1 cellular context compared by ENCODE assay signal in the genomic region with DNA sequence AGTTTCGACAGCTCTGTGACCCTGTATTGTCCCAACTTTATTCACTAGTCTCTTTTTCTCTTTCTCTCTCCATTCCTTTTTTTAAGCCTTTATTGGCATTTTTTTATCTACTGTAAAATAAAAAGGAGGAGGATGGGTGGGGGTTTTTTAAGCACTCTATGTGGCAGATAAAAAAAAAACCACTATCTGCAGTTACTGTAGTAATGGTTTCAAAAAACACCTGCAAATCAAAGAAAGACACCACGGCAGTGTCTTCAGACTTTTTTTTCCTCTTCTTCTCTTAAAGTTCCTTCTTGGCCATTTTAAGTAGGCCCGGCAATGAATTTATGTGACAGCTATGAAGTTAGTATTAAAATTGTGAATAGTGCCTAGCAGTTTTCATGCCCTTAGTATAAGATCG.
TF ChIP-seq lines count a peak whose summit lies in the region.

No MANE protein-coding gene starts in this region.

TF ChIP-seq in GM12878, 131 proteins besides CTCF, POLR2A, EP300 and RAD21:
- no peak for TF ChIP-seq CHD1 (IDR thresholded peaks at IDR 0.05; ENCODE audit: low read depth, low read length)
- TF ChIP-seq, protein P1, sequence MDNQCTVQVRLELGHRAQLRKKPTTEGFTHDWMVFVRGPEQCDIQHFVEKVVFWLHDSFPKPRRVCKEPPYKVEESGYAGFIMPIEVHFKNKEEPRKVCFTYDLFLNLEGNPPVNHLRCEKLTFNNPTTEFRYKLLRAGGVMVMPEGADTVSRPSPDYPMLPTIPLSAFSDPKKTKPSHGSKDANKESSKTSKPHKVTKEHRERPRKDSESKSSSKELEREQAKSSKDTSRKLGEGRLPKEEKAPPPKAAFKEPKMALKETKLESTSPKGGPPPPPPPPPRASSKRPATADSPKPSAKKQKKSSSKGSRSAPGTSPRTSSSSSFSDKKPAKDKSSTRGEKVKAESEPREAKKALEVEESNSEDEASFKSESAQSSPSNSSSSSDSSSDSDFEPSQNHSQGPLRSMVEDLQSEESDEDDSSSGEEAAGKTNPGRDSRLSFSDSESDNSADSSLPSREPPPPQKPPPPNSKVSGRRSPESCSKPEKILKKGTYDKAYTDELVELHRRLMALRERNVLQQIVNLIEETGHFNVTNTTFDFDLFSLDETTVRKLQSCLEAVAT (IDR thresholded peaks at IDR 0.05), result no peak
- TF ChIP-seq, protein P2, sequence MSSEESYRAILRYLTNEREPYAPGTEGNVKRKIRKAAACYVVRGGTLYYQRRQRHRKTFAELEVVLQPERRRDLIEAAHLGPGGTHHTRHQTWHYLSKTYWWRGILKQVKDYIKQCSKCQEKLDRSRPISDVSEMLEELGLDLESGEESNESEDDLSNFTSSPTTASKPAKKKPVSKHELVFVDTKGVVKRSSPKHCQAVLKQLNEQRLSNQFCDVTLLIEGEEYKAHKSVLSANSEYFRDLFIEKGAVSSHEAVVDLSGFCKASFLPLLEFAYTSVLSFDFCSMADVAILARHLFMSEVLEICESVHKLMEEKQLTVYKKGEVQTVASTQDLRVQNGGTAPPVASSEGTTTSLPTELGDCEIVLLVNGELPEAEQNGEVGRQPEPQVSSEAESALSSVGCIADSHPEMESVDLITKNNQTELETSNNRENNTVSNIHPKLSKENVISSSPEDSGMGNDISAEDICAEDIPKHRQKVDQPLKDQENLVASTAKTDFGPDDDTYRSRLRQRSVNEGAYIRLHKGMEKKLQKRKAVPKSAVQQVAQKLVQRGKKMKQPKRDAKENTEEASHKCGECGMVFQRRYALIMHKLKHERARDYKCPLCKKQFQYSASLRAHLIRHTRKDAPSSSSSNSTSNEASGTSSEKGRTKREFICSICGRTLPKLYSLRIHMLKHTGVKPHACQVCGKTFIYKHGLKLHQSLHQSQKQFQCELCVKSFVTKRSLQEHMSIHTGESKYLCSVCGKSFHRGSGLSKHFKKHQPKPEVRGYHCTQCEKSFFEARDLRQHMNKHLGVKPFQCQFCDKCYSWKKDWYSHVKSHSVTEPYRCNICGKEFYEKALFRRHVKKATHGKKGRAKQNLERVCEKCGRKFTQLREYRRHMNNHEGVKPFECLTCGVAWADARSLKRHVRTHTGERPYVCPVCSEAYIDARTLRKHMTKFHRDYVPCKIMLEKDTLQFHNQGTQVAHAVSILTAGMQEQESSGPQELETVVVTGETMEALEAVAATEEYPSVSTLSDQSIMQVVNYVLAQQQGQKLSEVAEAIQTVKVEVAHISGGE (CRISPR knock-in tag; IDR thresholded peaks at IDR 0.05), result no peak
- TF ChIP-seq KAT2A (conservative IDR thresholded peaks at IDR 0.05; ENCODE audit: control insufficient read depth, low read depth, low read length), result no peak
- no peak for TF ChIP-seq RELB (IDR thresholded peaks at IDR 0.05; ENCODE audit: low read depth)
- TF ChIP-seq ZNF622 (IDR thresholded peaks at IDR 0.05), result no peak
- TF ChIP-seq SPI1 (IDR thresholded peaks at IDR 0.05; ENCODE audit: borderline replicate concordance, insufficient read depth, low read depth, low read length), result no peak
- no peak for TF ChIP-seq JUND (IDR thresholded peaks at IDR 0.05; ENCODE audit: low read depth, low read length)
TF ChIP-seq in GM12878: peak in this region for 0.
